Comparison of ENCODE assay signal across 1 cellular context in the genomic region with DNA sequence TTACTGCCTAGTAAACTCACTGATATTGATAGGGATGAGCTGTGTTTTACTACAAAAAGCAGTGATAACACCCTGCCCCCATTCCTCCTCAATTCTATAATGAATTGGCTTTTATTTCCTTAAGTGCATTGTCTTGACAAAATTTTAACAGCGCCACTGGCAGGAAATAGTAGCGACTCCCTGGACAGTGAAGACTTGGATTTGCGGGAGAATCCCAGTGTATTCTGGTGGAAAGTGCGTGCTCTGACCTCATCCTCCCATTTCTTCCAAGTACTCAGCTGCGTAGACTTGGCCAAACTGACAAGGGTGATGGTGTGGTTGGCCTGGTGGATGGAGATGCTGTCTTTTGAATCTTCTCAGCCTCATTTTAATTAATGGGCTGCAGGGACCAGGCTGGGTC.
TF ChIP-seq lines count a peak whose summit lies in the region.

No MANE protein-coding gene starts in this region.

TF ChIP-seq in GM23338, 12 proteins besides CTCF, POLR2A, EP300 and RAD21 (continued from another document):
- TF ChIP-seq, protein P1, sequence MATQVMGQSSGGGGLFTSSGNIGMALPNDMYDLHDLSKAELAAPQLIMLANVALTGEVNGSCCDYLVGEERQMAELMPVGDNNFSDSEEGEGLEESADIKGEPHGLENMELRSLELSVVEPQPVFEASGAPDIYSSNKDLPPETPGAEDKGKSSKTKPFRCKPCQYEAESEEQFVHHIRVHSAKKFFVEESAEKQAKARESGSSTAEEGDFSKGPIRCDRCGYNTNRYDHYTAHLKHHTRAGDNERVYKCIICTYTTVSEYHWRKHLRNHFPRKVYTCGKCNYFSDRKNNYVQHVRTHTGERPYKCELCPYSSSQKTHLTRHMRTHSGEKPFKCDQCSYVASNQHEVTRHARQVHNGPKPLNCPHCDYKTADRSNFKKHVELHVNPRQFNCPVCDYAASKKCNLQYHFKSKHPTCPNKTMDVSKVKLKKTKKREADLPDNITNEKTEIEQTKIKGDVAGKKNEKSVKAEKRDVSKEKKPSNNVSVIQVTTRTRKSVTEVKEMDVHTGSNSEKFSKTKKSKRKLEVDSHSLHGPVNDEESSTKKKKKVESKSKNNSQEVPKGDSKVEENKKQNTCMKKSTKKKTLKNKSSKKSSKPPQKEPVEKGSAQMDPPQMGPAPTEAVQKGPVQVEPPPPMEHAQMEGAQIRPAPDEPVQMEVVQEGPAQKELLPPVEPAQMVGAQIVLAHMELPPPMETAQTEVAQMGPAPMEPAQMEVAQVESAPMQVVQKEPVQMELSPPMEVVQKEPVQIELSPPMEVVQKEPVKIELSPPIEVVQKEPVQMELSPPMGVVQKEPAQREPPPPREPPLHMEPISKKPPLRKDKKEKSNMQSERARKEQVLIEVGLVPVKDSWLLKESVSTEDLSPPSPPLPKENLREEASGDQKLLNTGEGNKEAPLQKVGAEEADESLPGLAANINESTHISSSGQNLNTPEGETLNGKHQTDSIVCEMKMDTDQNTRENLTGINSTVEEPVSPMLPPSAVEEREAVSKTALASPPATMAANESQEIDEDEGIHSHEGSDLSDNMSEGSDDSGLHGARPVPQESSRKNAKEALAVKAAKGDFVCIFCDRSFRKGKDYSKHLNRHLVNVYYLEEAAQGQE (IDR thresholded peaks at IDR 0.05; ENCODE audit: unreplicated experiment) = no peak
TF ChIP-seq in GM23338: peak in this region for 0.
